ENCODE assay signal across 17 cellular contexts in the genomic region with DNA sequence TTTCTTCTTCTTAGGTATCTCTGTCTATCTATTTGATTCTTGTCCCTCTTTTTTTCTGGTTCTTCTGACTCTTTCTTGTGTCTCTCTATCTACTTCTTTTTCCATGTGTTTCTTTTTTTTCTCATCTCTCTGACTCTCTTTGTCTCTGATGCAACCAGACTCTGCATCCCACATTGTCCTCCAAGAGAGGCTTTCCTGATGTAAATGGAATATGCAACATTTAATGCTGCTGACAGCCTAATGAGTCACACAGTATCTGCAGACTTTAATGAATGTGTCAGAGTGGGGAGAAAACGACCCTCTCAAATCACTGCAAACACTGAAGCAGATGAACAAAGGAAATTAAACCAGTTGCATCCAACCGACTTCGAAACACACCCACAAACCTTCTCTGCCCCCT.
DNase-seq lines count a peak whose midpoint lies in the region; ATAC-seq and TF ChIP-seq lines count a peak whose summit lies in the region.
"Had no signal": no experiment of that assay in that cellular context is flagged by ENCODE, and none has a peak within 500 bp of the region (broad histone marks: within the 10 kb centered on the region; RNA-seq: fewer than 3 reads in every experiment).

No MANE protein-coding gene starts in this region.

- H4K20me1 ChIP-seq in IMR-90 (ENCODE audit: insufficient read depth, low read length): no peaks in the 10 kb centered on the region
- no peaks in the 10 kb centered on the region for H4K20me1 ChIP-seq in neural progenitor cell (ENCODE audit: low read depth)

- H3K14ac ChIP-seq in IMR-90 (replicated peaks; ENCODE audit: low read depth, low read length): no peak overlapping the region

- no peak overlapping the region for H2AK9ac ChIP-seq in IMR-90 (replicated peaks; ENCODE audit: low read depth, low read length, poor library complexity)

- no peak overlapping the region for H3K56ac ChIP-seq in IMR-90 (ENCODE audit: extremely low read depth, insufficient read depth, low read length)

- H3K4me3 Mint-ChIP-seq in neural progenitor cell: no peak overlapping the region

- H3K36me3 Mint-ChIP-seq in neural progenitor cell: no peaks in the 10 kb centered on the region

- DNase-seq in AG20443 (ENCODE audit: low spot score) (peak; percentile 40), IMR-90 (peak; percentile 87), dedifferentiated amniotic fluid mesenchymal stem cell (ENCODE audit: extremely low spot score) (peak; percentile 24), neural progenitor cell (ENCODE audit: low spot score) (no peak), SK-N-DZ (ENCODE audit: low spot score) (no peak), activated gamma-delta T cell (lab: John Stamatoyannopoulos, UW) (no peak), psoas muscle (no peak), AML-193 (lab: John Stamatoyannopoulos, UW) (no peak)
- DNase-seq: activated effector memory CD4-positive, alpha-beta T cell treated with anti-CD3 and anti-CD28 coated beads, Interleukin-2, amount 50 U/mL, for 16 hours; DMS53; NCI-H146; NCI-H446; pancreas; SHP77 treated with DMSO at 0.1 percent for 48 hours had no signal

- dilution Hi-C loops in IMR-90 (cut with HindIII; ENCODE audit: low sequenced_read_pairs, unreplicated experiment): no loop called here

- H4K5ac ChIP-seq in IMR-90 (ENCODE audit: low read depth, low read length): no peak overlapping the region

- in situ Hi-C loops in IMR-90 (cut with MboI; ENCODE audit: low sequenced_read_pairs): no loop called here

- peak overlapping the region; percentile 59; the same call in 1 of the 2 replicates for H2BK20ac ChIP-seq in IMR-90 (ENCODE audit: low read depth, low read length)

- no peak overlapping the region for H3K23ac ChIP-seq in IMR-90 (ENCODE audit: low read depth, low read length)

- H3K27me3 ChIP-seq in IMR-90 (ENCODE audit: control insufficient read depth, insufficient read depth, low read length) (no peaks in the 10 kb centered on the region), neural progenitor cell (no peaks in the 10 kb centered on the region), psoas muscle (ENCODE audit: insufficient read depth in 3 of 3, low read length in 2 of 3) (no peaks in the 10 kb centered on the region)
- H3K27me3 ChIP-seq: pancreas had no signal

- H2AK5ac ChIP-seq in IMR-90 (ENCODE audit: low read depth, low read length): peak overlapping the region; percentile 8; the same call in 1 of the 2 replicates

- ATAC-seq in IMR-90 (ENCODE audit: low read depth) (peak; percentile 51), psoas muscle (no peak)
- ATAC-seq: activated CD4-positive, CD25-positive, alpha-beta regulatory T cell treated with anti-CD3 and anti-CD28 coated beads, Interleukin-2, amount 50 U/mL, for 24 hours; left lobe of liver; pancreas had no signal

- POLR2A ChIA-PET in IMR-90 (lab: Charles Lee; ENCODE audit: unreplicated experiment): no interaction called here

- H3K18ac ChIP-seq in IMR-90 (ENCODE audit: low read depth, low read length): no peak overlapping the region

- no peak overlapping the region for H3K27ac Mint-ChIP-seq in neural progenitor cell

- TF ChIP-seq RAD21 in IMR-90 (IDR thresholded peaks at IDR 0.05; ENCODE audit: low read length): no peak

- no peaks in the 10 kb centered on the region for H3K9me3 Mint-ChIP-seq in neural progenitor cell

- no peaks in the 10 kb centered on the region for H3K9me1 ChIP-seq in IMR-90 (ENCODE audit: insufficient read depth, low read length)

- peak overlapping the region; percentile 32; the same call in 1 of the 3 replicates for H2BK15ac ChIP-seq in IMR-90 (ENCODE audit: low read depth, low read length)

- H3K9me3 ChIP-seq in IMR-90 (ENCODE audit: control insufficient read depth, insufficient read depth, low read length): no peaks in the 10 kb centered on the region
- H3K9me3 ChIP-seq in neural progenitor cell (ENCODE audit: low read depth): no peaks in the 10 kb centered on the region
- H3K9me3 ChIP-seq in psoas muscle: no peaks in the 10 kb centered on the region
- H3K9me3 ChIP-seq: pancreas had no signal

- no TSS peak for BruUV-seq in IMR-90 (replicated peaks; lab: Mats Ljungman, UMichigan)

- no peaks in the 10 kb centered on the region for H3K27me3 Mint-ChIP-seq in neural progenitor cell (ENCODE audit: insufficient read depth, low read depth)

- CTCF ChIA-PET in IMR-90 (lab: Yijun Ruan, JAX): no interaction called here

- no peak overlapping the region for H3K4me2 ChIP-seq in IMR-90 (ENCODE audit: low read depth, low read length)
- no peak overlapping the region for H3K4me2 ChIP-seq in neural progenitor cell

- TF ChIP-seq CTCF in IMR-90 (conservative IDR thresholded peaks at IDR 0.05; ENCODE audit: low read depth, low read length) (no peak), neural progenitor cell (IDR thresholded peaks at IDR 0.05) (no peak), psoas muscle (IDR thresholded peaks at IDR 0.05) (no peak)

- H3K27ac ChIP-seq in IMR-90 (ENCODE audit: insufficient read depth, low read length) (no peak overlapping the region), neural progenitor cell (no peak overlapping the region), psoas muscle (no peak overlapping the region)
- H3K27ac ChIP-seq: C4-2B, pancreas had no signal

- H3K9ac ChIP-seq in IMR-90 (ENCODE audit: low read depth, low read length) (no peak overlapping the region), neural progenitor cell (no peak overlapping the region)

- no peak overlapping the region for H2AFZ ChIP-seq in IMR-90 (replicated peaks; ENCODE audit: low read length, poor library complexity)
- H2AFZ ChIP-seq in neural progenitor cell (replicated peaks): peak overlapping the region; percentile 67

- H4K91ac ChIP-seq in IMR-90 (ENCODE audit: insufficient read depth, low read depth, low read length): peak overlapping the region; percentile 37; the same call in 1 of the 2 replicates

- H3K36me3 ChIP-seq in IMR-90 (ENCODE audit: control insufficient read depth, insufficient read depth, low read length): no peaks in the 10 kb centered on the region
- no peaks in the 10 kb centered on the region for H3K36me3 ChIP-seq in neural progenitor cell
- H3K36me3 ChIP-seq in psoas muscle (ENCODE audit: insufficient read depth in 1 of 2, low read depth in 1 of 2): no peaks in the 10 kb centered on the region
- H3K36me3 ChIP-seq: pancreas had no signal

- H3K4me1 Mint-ChIP-seq in neural progenitor cell: no peaks in the 10 kb centered on the region

- H3K79me2 ChIP-seq in neural progenitor cell (ENCODE audit: low read depth): no peaks in the 10 kb centered on the region

- peaks cover 2% of the 10 kb centered on the region for H3K4me1 ChIP-seq in IMR-90 (ENCODE audit: control insufficient read depth, insufficient read depth, low read length)
- H3K4me1 ChIP-seq in neural progenitor cell: no peaks in the 10 kb centered on the region
- H3K4me1 ChIP-seq in psoas muscle: no peaks in the 10 kb centered on the region

- H4K8ac ChIP-seq in IMR-90 (ENCODE audit: low read depth in 2 of 2, low read length in 2 of 2): peak overlapping the region in 1 of 2 experiments; percentile 63; a peak in 2 of 4 replicates

- peak overlapping the region; percentile 25 for H2BK5ac ChIP-seq in IMR-90 (ENCODE audit: low read depth, low read length, poor library complexity, severe bottlenecking)

- H3K79me1 ChIP-seq in IMR-90 (ENCODE audit: low read depth in 1 of 2, low read length in 2 of 2): no peaks in the 10 kb centered on the region

- H3F3A ChIP-seq in neural progenitor cell (ENCODE audit: low read depth): no peaks in the 10 kb centered on the region

- no peak for TF ChIP-seq POLR2A in IMR-90 (IDR thresholded peaks at IDR 0.05; ENCODE audit: low read depth, low read length)

- H3K4me3 ChIP-seq in IMR-90 (ENCODE audit: insufficient read depth, low read depth, low read length) (no peak overlapping the region), neural progenitor cell (no peak overlapping the region), psoas muscle (no peak overlapping the region)
- H3K4me3 ChIP-seq: pancreas had no signal

- intact Hi-C loops in IMR-90 (cut with micrococcal nuclease) (no loop called here), psoas muscle (cut with DNase I) (no loop called here)

- H3K4ac ChIP-seq in IMR-90 (ENCODE audit: low read depth, low read length): peak overlapping the region; percentile 33; the same call in 1 of the 2 replicates

- WGBS in IMR-90 (ENCODE audit: extremely low coverage in 2 of 2, insufficient read length in 1 of 2), 2 experiments: no CpG with 5 or more reads among the region's 3 CpGs
- 66 to 74% (median 67%) methylated on average over 3 of the region's 3 CpGs for WGBS in psoas muscle, 3 donors

- peak overlapping the region; percentile 72; the same call in 1 of the 2 replicates for H2BK120ac ChIP-seq in IMR-90 (ENCODE audit: low read depth, low read length)

TF ChIP-seq in IMR-90, 13 proteins besides CTCF, POLR2A, EP300 and RAD21:
- TF ChIP-seq FOS (IDR thresholded peaks at IDR 0.05; ENCODE audit: low read depth, low read length): peak; percentile 64
- no peak for TF ChIP-seq SMC3 (IDR thresholded peaks at IDR 0.05; ENCODE audit: low read depth, low read length)
- no peak; the same call in 1 of the 2 replicates for TF ChIP-seq BHLHE40 (IDR thresholded peaks at IDR 0.05; ENCODE audit: low read depth, low read length)
- TF ChIP-seq RCOR1 (IDR thresholded peaks at IDR 0.05; ENCODE audit: insufficient replicate concordance, low read length): no peak
- TF ChIP-seq NFE2L2 (IDR thresholded peaks at IDR 0.05; ENCODE audit: low read depth, low read length): no peak
- TF ChIP-seq CEBPB (IDR thresholded peaks at IDR 0.05; ENCODE audit: low read depth, low read length): peak; percentile 90
- TF ChIP-seq, protein P1, sequence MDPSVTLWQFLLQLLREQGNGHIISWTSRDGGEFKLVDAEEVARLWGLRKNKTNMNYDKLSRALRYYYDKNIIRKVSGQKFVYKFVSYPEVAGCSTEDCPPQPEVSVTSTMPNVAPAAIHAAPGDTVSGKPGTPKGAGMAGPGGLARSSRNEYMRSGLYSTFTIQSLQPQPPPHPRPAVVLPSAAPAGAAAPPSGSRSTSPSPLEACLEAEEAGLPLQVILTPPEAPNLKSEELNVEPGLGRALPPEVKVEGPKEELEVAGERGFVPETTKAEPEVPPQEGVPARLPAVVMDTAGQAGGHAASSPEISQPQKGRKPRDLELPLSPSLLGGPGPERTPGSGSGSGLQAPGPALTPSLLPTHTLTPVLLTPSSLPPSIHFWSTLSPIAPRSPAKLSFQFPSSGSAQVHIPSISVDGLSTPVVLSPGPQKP (IDR thresholded peaks at IDR 0.05; ENCODE audit: borderline replicate concordance, low read depth, low read length): no peak
TF ChIP-seq in IMR-90: peak in this region for 2.

Comparison
In these comparisons a context has a peak if more than half of its experiments do, and no peak if none do; other contexts are left out.
1. DNase-seq: peak in AG20443 (single experiment), IMR-90 (single experiment) and dedifferentiated amniotic fluid mesenchymal stem cell (single experiment); none in neural progenitor cell (single experiment), SK-N-DZ (single experiment), activated gamma-delta T cell (single experiment), psoas muscle (0 of 2) and AML-193 (0 of 2).